ENCODE assay signal across 8 cellular contexts in the genomic region with DNA sequence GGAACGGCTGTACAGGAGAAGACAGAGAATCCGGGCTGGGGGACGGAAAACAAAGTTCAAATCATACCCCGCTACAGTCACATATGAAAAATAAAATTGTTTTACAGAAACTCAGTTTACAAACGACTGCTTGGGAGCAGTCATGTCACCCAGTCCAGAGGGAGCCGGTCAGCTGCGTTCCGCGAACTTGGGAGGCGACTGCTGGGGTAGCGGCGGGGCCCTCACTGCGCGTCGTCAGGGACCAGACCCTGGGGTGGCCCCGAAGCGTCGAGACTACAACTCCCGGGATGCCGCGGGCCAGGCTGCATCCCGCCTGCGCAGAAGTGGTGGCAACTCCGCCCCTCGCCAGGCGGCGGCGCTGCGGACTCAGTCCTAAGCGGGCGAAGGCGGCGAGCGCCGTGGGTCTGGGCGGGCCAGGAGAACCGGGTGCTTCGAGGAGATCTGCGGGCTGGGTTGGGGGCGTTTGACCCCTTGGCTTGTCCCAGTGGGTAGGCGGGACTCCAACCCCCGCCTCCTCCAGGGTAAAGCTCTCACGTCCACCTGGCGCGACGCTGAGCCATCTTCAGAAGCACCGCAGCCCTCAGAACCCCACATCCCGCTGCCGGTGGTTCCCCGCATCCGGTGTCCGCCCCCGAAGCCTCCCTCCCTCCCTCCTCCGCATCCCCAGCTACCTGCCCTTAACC. TPM values are rescaled to one million over a fixed set of nuclear protein-coding genes. Genes with fewer than 3 reads are reported as not detected.
DNase-seq lines count a peak whose midpoint lies in the region; ATAC-seq, FAIRE-seq and TF ChIP-seq lines count a peak whose summit lies in the region.

No MANE protein-coding gene starts in this region.

- H3K4me3 ChIP-seq in SK-N-SH (ENCODE audit: low read depth in 2 of 2, low read length in 1 of 2) (peak overlapping the region; percentile 61 to 67), pancreas (peak overlapping the region; percentile 30 to 67 (median 48)), tibial artery (peak overlapping the region; percentile 57 to 68)

- POLR2A ChIA-PET in SK-N-SH (lab: Yijun Ruan, JAX) = interaction anchor here (0.9 to 2.6 kb wide), 4 partner anchors 11 to 567 kb away, joined by 3 to 20 read pairs (median 4); a partner anchor contains a TSS

- H2AFZ ChIP-seq in SK-N-SH (ENCODE audit: low read depth) = peak overlapping the region; percentile 97

- no peaks in the 10 kb centered on the region for H3K9me2 ChIP-seq in SK-N-SH

- peaks cover 65% of the 10 kb centered on the region for H3K4me1 Mint-ChIP-seq in activated naive CD8-positive, alpha-beta T cell (ENCODE audit: low read depth)

- FAIRE-seq in pancreas (lab: Jason Lieb, UNC) = no peak

- ATAC-seq in HG02623 (IDR thresholded peaks at IDR 0.05; ENCODE audit: unreplicated experiment) (peak; percentile 75), Right ventricle myocardium inferior (peak; percentile 97), pancreas (peak; percentile 95 to 97 (median 96))

- TF ChIP-seq CTCF in GM12873 (IDR thresholded peaks at IDR 0.05; ENCODE audit: insufficient read depth, low read depth, low read length, missing control alignments) = peak; percentile 95
- TF ChIP-seq CTCF in SK-N-SH (IDR thresholded peaks at IDR 0.05) = peak; percentile 74
- peak; percentile 87 to 95 (median 90) for TF ChIP-seq CTCF in pancreas (IDR thresholded peaks at IDR 0.05)
- peak; percentile 96 to 97 for TF ChIP-seq CTCF in tibial artery (IDR thresholded peaks at IDR 0.05)

- H3K4me3 Mint-ChIP-seq in activated naive CD8-positive, alpha-beta T cell = peak overlapping the region; percentile 96

- DNase-seq in NCI-H1048 (lab: John Stamatoyannopoulos, UW) (peak; percentile 64), SK-N-SH (peak; percentile 97), Right ventricle myocardium inferior (ENCODE audit: missing footprints) (peak; percentile 97), pancreas (peak; percentile 86 to 99 (median 94)), tibial artery (peak; percentile 94 to 96)

- H3K4me1 ChIP-seq in SK-N-SH (ENCODE audit: control insufficient read depth in 1 of 2, insufficient read depth in 2 of 2, low read depth in 1 of 2, low read length in 1 of 2) (peaks cover 6 to 7% of the 10 kb centered on the region in 2 experiments; a peak in 2 of 4 replicates), pancreas (peaks cover 0 to 10% (median 0%) of the 10 kb centered on the region in 3 donors), tibial artery (peaks cover 0 to 21% (median 10%) of the 10 kb centered on the region in 4 donors)

- 15% methylated on average over 4 of the region's 54 CpGs for WGBS in SK-N-SH (ENCODE audit: low lambda C conversion rate)
- WGBS in pancreas, 2 donors = 1% methylated on average over 45 to 54 of the region's 54 CpGs

- no peaks in the 10 kb centered on the region for H3K79me2 ChIP-seq in SK-N-SH (ENCODE audit: insufficient read depth)

- no peaks in the 10 kb centered on the region for H3K27me3 ChIP-seq in SK-N-SH (ENCODE audit: insufficient read depth)
- H3K27me3 ChIP-seq in pancreas = no peaks in the 10 kb centered on the region
- no peaks in the 10 kb centered on the region for H3K27me3 ChIP-seq in tibial artery

- H3K27ac ChIP-seq in SK-N-SH (ENCODE audit: low read depth in 2 of 2, low read length in 1 of 2) (peak overlapping the region in 1 of 2 experiments; percentile 76; a peak in 1 of 4 replicates), pancreas (peak overlapping the region; percentile 72 to 94 (median 82)), tibial artery (peak overlapping the region; percentile 89 to 92)

- H3K4me2 ChIP-seq in SK-N-SH = peak overlapping the region; percentile 96

- no peaks in the 10 kb centered on the region for H4K20me1 ChIP-seq in SK-N-SH (ENCODE audit: insufficient read depth)

- H3F3A ChIP-seq in SK-N-SH (replicated peaks; ENCODE audit: insufficient read depth) = peaks cover 6% of the 10 kb centered on the region

- intact Hi-C loops in Right ventricle myocardium inferior (cut with DNase I) (loop anchor here (2.0 to 10.0 kb wide), 2 partner anchors 42 to 238 kb away; a partner anchor contains a TSS), pancreas (cut with DNase I) (loop anchor here in 1 of 3 donors (10.0 kb wide), 1 partner anchor 58 kb away; no protein-coding TSS in a partner anchor), tibial artery (cut with DNase I; ENCODE audit: low total_unique reads) (no loop called here)

- H3K27me3 Mint-ChIP-seq in activated naive CD8-positive, alpha-beta T cell = no peaks in the 10 kb centered on the region

- CTCF ChIA-PET in SK-N-SH (lab: Yijun Ruan, JAX) = interaction anchor here (0.6 to 5.7 kb wide), 39 partner anchors 11 to 522 kb away, joined by 3 to 86 read pairs (median 4); a partner anchor contains a TSS

- H3K9me3 Mint-ChIP-seq in activated naive CD8-positive, alpha-beta T cell (ENCODE audit: low read depth) = no peaks in the 10 kb centered on the region

- no peaks in the 10 kb centered on the region for H3K36me3 Mint-ChIP-seq in activated naive CD8-positive, alpha-beta T cell

- H3K9me3 ChIP-seq in SK-N-SH = no peaks in the 10 kb centered on the region
- H3K9me3 ChIP-seq in pancreas = no peaks in the 10 kb centered on the region
- no peaks in the 10 kb centered on the region for H3K9me3 ChIP-seq in tibial artery

- H3K27ac Mint-ChIP-seq in activated naive CD8-positive, alpha-beta T cell = peak overlapping the region; percentile 93

- TF ChIP-seq RAD21 in SK-N-SH (IDR thresholded peaks at IDR 0.05; ENCODE audit: low read length) = peak; percentile 76

- no peaks in the 10 kb centered on the region for H3K36me3 ChIP-seq in SK-N-SH (replicated peaks in 1 of 2; ENCODE audit: control insufficient read depth in 1 of 2, insufficient read depth in 2 of 2, low read length in 1 of 2)
- H3K36me3 ChIP-seq in pancreas = no peaks in the 10 kb centered on the region
- no peaks in the 10 kb centered on the region for H3K36me3 ChIP-seq in tibial artery

- peak overlapping the region; percentile 63 for H3K9ac ChIP-seq in SK-N-SH

- no peak for TF ChIP-seq EP300 in SK-N-SH (IDR thresholded peaks at IDR 0.05; ENCODE audit: borderline replicate concordance in 1 of 2, low read depth in 1 of 2, low read length in 1 of 2)

TF ChIP-seq in SK-N-SH, 30 proteins besides CTCF, POLR2A, EP300 and RAD21:
- TF ChIP-seq SMC3 (IDR thresholded peaks at IDR 0.05; ENCODE audit: low read depth, low read length) = peak; percentile 50
- peak; percentile 79; the same call in 1 of the 2 replicates for TF ChIP-seq POLR2AphosphoS5 (IDR thresholded peaks at IDR 0.05; ENCODE audit: low read depth, low read length)
- peak; percentile 39; the same call in 1 of the 2 replicates for TF ChIP-seq RCOR1 (IDR thresholded peaks at IDR 0.05; ENCODE audit: low read length)
- TF ChIP-seq MXI1 (IDR thresholded peaks at IDR 0.05; ENCODE audit: low read depth, low read length) = peak; percentile 59
- TF ChIP-seq FOXJ3 (CRISPR knock-in tag; IDR thresholded peaks at IDR 0.05) = peak; percentile 63; the same call in 1 of the 2 replicates
- TF ChIP-seq GABPA (IDR thresholded peaks at IDR 0.05; ENCODE audit: low read depth) = no peak
- peak; percentile 67 for TF ChIP-seq TAF1 (IDR thresholded peaks at IDR 0.05; ENCODE audit: borderline replicate concordance, low read depth, low read length)
- peak; percentile 79 for TF ChIP-seq NRF1 (IDR thresholded peaks at IDR 0.05; ENCODE audit: low read depth, low read length)
- TF ChIP-seq, protein P1, sequence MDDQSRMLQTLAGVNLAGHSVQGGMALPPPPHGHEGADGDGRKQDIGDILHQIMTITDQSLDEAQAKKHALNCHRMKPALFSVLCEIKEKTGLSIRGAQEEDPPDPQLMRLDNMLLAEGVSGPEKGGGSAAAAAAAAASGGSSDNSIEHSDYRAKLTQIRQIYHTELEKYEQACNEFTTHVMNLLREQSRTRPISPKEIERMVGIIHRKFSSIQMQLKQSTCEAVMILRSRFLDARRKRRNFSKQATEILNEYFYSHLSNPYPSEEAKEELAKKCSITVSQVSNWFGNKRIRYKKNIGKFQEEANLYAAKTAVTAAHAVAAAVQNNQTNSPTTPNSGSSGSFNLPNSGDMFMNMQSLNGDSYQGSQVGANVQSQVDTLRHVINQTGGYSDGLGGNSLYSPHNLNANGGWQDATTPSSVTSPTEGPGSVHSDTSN (IDR thresholded peaks at IDR 0.05) = no peak

RNA-seq across cellular contexts. Expression of a gene that starts 4.0 kb away (rescaled TPM):
- polyA plus RNA-seq in SK-N-SH (2012; rRNA removed) = not detected in 2 replicates
- not detected in 2 replicates for polyA plus RNA-seq in SK-N-SH (2012; cell fraction: cytosol; rRNA removed)
- not detected in 2 replicates for polyA plus RNA-seq in SK-N-SH (2012; cell fraction: nucleus; rRNA removed)
- not detected for total RNA-seq in Right ventricle myocardium inferior
- total RNA-seq in pancreas = under 1 TPM in 4 of 6 donors, not detected in 2; 0.25 to 0.59 (median 0.46) TPM
- polyA plus RNA-seq in pancreas = under 1 TPM; 0.27 to 0.45 TPM

RNA-seq across cellular contexts. Expression of a gene that starts 11.1 kb away (rescaled TPM):
- polyA plus RNA-seq in SK-N-SH (2012; rRNA removed) (64.9 and 157 TPM in 2 replicates), pancreas (100 to 1,000 TPM in 1 of 2 donors, 10 to 100 TPM in 1; 80.5 to 300 TPM)
- not detected in 2 replicates for polyA plus RNA-seq in SK-N-SH (2012; cell fraction: cytosol; rRNA removed)
- 125 TPM in 1 of 2 replicates, not detected in the other for polyA plus RNA-seq in SK-N-SH (2012; cell fraction: nucleus; rRNA removed)
- total RNA-seq in Right ventricle myocardium inferior (15,747 TPM), pancreas (over 10,000 TPM in 4 of 6 donors, 1,000 to 10,000 TPM in 2; 3,151 to 15,171 (median 11,469) TPM)

RNA-seq across cellular contexts. Expression of a gene that starts 11.4 kb away (rescaled TPM):
- polyA plus RNA-seq in SK-N-SH (2012; rRNA removed) (20.9 and 22.0 TPM in 2 replicates), pancreas (10 to 100 TPM; 55.4 to 84.7 TPM)
- 18.4 and 19.9 TPM in 2 replicates for polyA plus RNA-seq in SK-N-SH (2012; cell fraction: cytosol; rRNA removed)
- polyA plus RNA-seq in SK-N-SH (2012; cell fraction: nucleus; rRNA removed) = 23.6 and 25.8 TPM in 2 replicates
- total RNA-seq in Right ventricle myocardium inferior (58.6 TPM), pancreas (10 to 100 TPM; 13.8 to 32.6 (median 19.0) TPM)

RNA-seq across cellular contexts. Expression of a gene that starts 18.3 kb away (rescaled TPM):
- polyA plus RNA-seq in SK-N-SH (2012; rRNA removed) (4.9 and 5.2 TPM in 2 replicates), pancreas (1 to 10 TPM; 1.4 to 2.0 TPM)
- polyA plus RNA-seq in SK-N-SH (2012; cell fraction: cytosol; rRNA removed) = 1.9 and 2.5 TPM in 2 replicates
- 18.4 and 21.3 TPM in 2 replicates for polyA plus RNA-seq in SK-N-SH (2012; cell fraction: nucleus; rRNA removed)
- total RNA-seq in Right ventricle myocardium inferior (0.22 TPM), pancreas (1 to 10 TPM in 3 of 6 donors, under 1 TPM in 3; 0.20 to 1.2 (median 0.98) TPM)

RNA-seq across cellular contexts. Expression of a gene that starts 27.0 kb away (rescaled TPM):
- polyA plus RNA-seq in SK-N-SH (2012; rRNA removed) (0.99 and 1.4 TPM in 2 replicates), pancreas (10 to 100 TPM in 1 of 2 donors, 1 to 10 TPM in 1; 9.2 to 17.9 TPM)
- polyA plus RNA-seq in SK-N-SH (2012; cell fraction: cytosol; rRNA removed) = 0.50 and 1.1 TPM in 2 replicates
- polyA plus RNA-seq in SK-N-SH (2012; cell fraction: nucleus; rRNA removed) = 0.95 and 1.0 TPM in 2 replicates
- total RNA-seq in Right ventricle myocardium inferior (0.30 TPM), pancreas (10 to 100 TPM in 2 of 6 donors, 1 to 10 TPM in 4; 1.2 to 75.6 (median 5.7) TPM)
